ENCODE assay signal across 8 cellular contexts in the genomic region with DNA sequence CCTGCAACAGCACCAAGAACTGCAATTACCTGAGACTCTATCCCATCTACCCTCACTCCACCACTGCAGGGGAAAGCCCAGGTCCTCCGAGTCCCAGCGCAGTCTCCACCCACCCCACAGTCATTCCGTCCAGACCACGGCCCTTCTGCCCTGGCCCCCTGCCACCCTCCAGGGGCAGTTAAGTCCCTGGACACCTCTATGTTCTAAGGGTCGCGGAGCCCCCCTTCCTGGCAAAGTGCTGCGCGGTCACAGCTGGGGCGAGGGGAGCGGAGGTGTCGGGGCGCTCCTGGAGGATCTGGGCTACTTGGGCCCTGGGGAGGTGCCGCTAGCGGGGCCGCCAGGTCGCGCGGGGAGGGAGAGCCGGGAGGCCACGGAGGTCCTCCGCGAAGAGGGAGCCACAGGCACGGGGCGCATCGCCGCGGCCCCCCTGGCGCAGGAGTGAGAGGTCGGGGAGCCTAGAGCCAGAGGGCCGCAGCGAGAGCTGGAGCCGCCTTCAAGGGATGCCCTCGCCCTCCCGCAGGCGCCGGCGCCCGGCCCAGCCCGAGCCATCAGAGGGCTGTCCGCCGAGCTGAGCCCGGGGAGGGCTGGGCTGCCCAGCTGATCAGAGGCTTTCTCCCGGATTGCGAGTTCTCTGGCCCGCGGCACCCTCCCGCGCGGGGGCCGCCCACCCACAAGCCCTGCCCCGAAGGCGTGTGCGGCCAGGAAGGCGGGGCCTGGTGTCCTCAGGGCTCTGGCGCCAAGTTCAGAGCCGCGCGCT. TPM values are rescaled to one million over a fixed set of nuclear protein-coding genes. Genes with fewer than 3 reads are reported as not detected.
DNase-seq lines count a peak whose midpoint lies in the region; ATAC-seq and TF ChIP-seq lines count a peak whose summit lies in the region.

No MANE protein-coding gene starts in this region.

- no peak overlapping the region for H3K27ac ChIP-seq in left ventricle myocardium inferior (replicated peaks)

- DNase-seq in Caki2 (ENCODE audit: low read depth): peak; percentile 80
- DNase-seq in T follicular helper cell (ENCODE audit: low read depth): peak; percentile 47
- peak in 53 of 56 donors; percentile 9 to 93 (median 72) for DNase-seq in amygdala (lab: John Stamatoyannopoulos, UW)
- DNase-seq in left ventricle myocardium inferior: peak; percentile 85
- DNase-seq in posterior cingulate gyrus: peak; percentile 61 to 98 (median 86)
- DNase-seq in ureter (ENCODE audit: low spot score): peak; percentile 78

- intact Hi-C loops in left ventricle myocardium inferior (cut with micrococcal nuclease): loop anchor here (5.0 kb wide), 1 partner anchor 175 kb away; no protein-coding TSS in a partner anchor
- intact Hi-C loops in posterior cingulate gyrus (cut with DNase I): loop anchor here (5.0 kb wide), 1 partner anchor 175 kb away; no protein-coding TSS in a partner anchor

- H3K4me1 ChIP-seq in left ventricle myocardium inferior: peaks cover 24% of the 10 kb centered on the region

- peaks cover 6% of the 10 kb centered on the region for H3K27me3 ChIP-seq in left ventricle myocardium inferior (ENCODE audit: low read depth)

- no peak for TF ChIP-seq CTCF in left ventricle myocardium inferior (IDR thresholded peaks at IDR 0.05; ENCODE audit: borderline replicate concordance)

- peak overlapping the region; percentile 71 for H3K4me3 ChIP-seq in left ventricle myocardium inferior

- in situ Hi-C loops in Caki2 (cut with HindIII; ENCODE audit: low pct_unique_long_range_greater_than_20kb, low sequenced_read_pairs): no loop called here

- H3K36me3 ChIP-seq in left ventricle myocardium inferior: no peaks in the 10 kb centered on the region

- peak; percentile 48 for ATAC-seq in HG03039 (IDR thresholded peaks at IDR 0.05; ENCODE audit: unreplicated experiment)
- ATAC-seq in HG02678 (IDR thresholded peaks at IDR 0.05; ENCODE audit: unreplicated experiment): no peak

- no peaks in the 10 kb centered on the region for H3K9me3 ChIP-seq in left ventricle myocardium inferior (replicated peaks)

RNA-seq across cellular contexts. Expression of a gene that starts 4.2 kb away (rescaled TPM):
- not detected in 2 replicates for total RNA-seq in Caki2 (2014; rRNA removed; shearing (Covaris generic); ENCODE audit: low replicate concordance)
- not detected for total RNA-seq in left ventricle myocardium inferior
- not detected for total RNA-seq in ureter
